Comparison of ENCODE assay signal across 8 cellular contexts in the genomic region with DNA sequence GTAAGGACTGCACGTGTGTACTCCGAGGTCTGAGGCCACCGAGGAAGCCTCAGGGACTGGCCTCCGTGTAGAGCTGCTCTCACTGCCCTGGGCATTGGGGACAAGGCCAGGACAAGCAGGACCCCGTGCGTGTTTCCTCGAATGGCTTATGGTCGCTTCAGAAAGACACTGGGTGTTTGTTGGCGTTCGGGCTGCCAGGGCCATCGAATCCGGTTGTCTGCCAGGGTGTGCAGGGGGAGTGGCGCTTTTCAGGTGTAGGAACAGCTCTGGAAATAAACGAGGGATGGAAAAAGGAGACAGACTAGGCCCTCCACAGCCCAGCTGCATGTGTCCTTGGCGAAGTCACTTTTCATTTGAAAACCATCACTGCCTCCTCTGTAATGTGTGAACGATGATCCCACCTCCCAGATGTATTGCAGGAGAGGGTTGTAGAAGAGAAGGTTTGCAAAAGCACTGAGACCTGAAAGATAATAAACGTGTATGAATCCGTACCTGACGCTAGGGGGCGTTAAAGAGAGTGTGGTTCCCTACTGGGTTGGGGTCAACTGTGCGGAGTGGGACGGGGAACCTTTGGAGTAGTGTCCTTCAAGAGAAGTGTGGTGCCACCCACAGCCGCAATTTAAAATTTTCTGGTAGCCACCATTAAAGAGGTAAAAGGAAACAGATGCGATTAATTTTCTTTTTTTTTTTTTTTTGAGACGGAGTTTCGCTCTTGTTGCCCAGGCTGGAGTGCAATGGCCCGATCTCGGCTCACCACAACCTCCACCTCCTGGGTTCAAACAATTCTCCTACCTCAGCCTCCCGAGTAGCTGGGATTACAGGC. TPM values are rescaled to one million over a fixed set of nuclear protein-coding genes. Genes with fewer than 3 reads are reported as not detected.
A peak's percentile ranks its signal among the peaks of the same experiment; 100 is the strongest.
DNase-seq lines count a peak whose midpoint lies in the region; ATAC-seq and TF ChIP-seq lines count a peak whose summit lies in the region.

No MANE protein-coding gene starts in this region.

- H3K9me3 ChIP-seq in OCI-LY3 (ENCODE audit: insufficient read depth, low read length) = no peaks in the 10 kb centered on the region
- H3K9me3 ChIP-seq in ascending aorta = no peaks in the 10 kb centered on the region

- H4K20me1 ChIP-seq in OCI-LY3 (ENCODE audit: insufficient read depth, low read length) = no peaks in the 10 kb centered on the region

- DNase-seq in A172 (ENCODE audit: low spot score) (peak; percentile 20), GM12864 (ENCODE audit: low read depth) (no peak), ascending aorta (ENCODE audit: low spot score in 2 of 2) (no peak), medulla oblongata (ENCODE audit: extremely low spot score) (peak; percentile 57), iPS-NIHi11 (ENCODE audit: low spot score) (no peak)

- TF ChIP-seq CTCF in GM12864 (IDR thresholded peaks at IDR 0.05; ENCODE audit: low read depth, low read length, missing control alignments) (peak; percentile 74), OCI-LY3 (IDR thresholded peaks at IDR 0.05; ENCODE audit: low read depth, low read length) (peak; percentile 75), ascending aorta (IDR thresholded peaks at IDR 0.05) (peak; percentile 14 to 26 (median 22))

- H3K9ac ChIP-seq in OCI-LY3 (ENCODE audit: low read length) = peak overlapping the region; percentile 58

- no peaks in the 10 kb centered on the region for H3K79me2 ChIP-seq in OCI-LY3 (ENCODE audit: low read length)

- H2AFZ ChIP-seq in OCI-LY3 (ENCODE audit: low read depth, low read length) = peak overlapping the region; percentile 93

- H3K36me3 ChIP-seq in OCI-LY3 (replicated peaks; ENCODE audit: low read depth, low read length) (no peaks in the 10 kb centered on the region), ascending aorta (no peaks in the 10 kb centered on the region)

- H3K4me3 ChIP-seq in GM12864 (ENCODE audit: low read depth, low read length) = no peak overlapping the region
- peak overlapping the region; percentile 78 for H3K4me3 ChIP-seq in OCI-LY3 (ENCODE audit: low read length)
- no peak overlapping the region for H3K4me3 ChIP-seq in ascending aorta

- H3K4me1 ChIP-seq in OCI-LY3 (ENCODE audit: low read length) (peaks cover 23% of the 10 kb centered on the region), ascending aorta (peaks cover 0 to 6% of the 10 kb centered on the region in 2 donors)

- H3K27ac ChIP-seq in OCI-LY3 (ENCODE audit: low read length) (no peak overlapping the region), ascending aorta (no peak overlapping the region)

- peak overlapping the region; percentile 71 for H3K4me2 ChIP-seq in OCI-LY3 (ENCODE audit: low read length)

- intact Hi-C loops in ascending aorta (cut with DNase I) = no loop called here

- no peak for ATAC-seq in HG02759 (IDR thresholded peaks at IDR 0.05; ENCODE audit: unreplicated experiment)
- ATAC-seq in HG03457 (IDR thresholded peaks at IDR 0.05; ENCODE audit: unreplicated experiment) = no peak

- H3K27me3 ChIP-seq in OCI-LY3 (ENCODE audit: low read depth, low read length) (peaks cover 6% of the 10 kb centered on the region; the same call in 1 of the 2 replicates), ascending aorta (no peaks in the 10 kb centered on the region)

RNA-seq across cellular contexts. Expression of a gene that starts 2.1 kb away (rescaled TPM):
- total RNA-seq in A172 (2014; rRNA removed; shearing (Covaris generic)) = not detected in 2 replicates
- not detected for total RNA-seq in ascending aorta

RNA-seq across cellular contexts. Expression of a gene that starts 11.2 kb away (rescaled TPM):
- total RNA-seq in A172 (2014; rRNA removed; shearing (Covaris generic)) = 21.0 and 22.4 TPM in 2 replicates
- total RNA-seq in ascending aorta = 49.8 TPM

RNA-seq across cellular contexts. Expression of a gene that starts 33.6 kb away (rescaled TPM):
- 2.1 and 4.6 TPM in 2 replicates for total RNA-seq in A172 (2014; rRNA removed; shearing (Covaris generic))
- 25.3 TPM for total RNA-seq in ascending aorta

RNA-seq across cellular contexts. Expression of a gene that starts 35.8 kb away (rescaled TPM):
- 113 and 115 TPM in 2 replicates for total RNA-seq in A172 (2014; rRNA removed; shearing (Covaris generic))
- 139 TPM for total RNA-seq in ascending aorta

RNA-seq across cellular contexts. Expression of a gene that starts 54.9 kb away (rescaled TPM):
- 0.53 and 1.6 TPM in 2 replicates for total RNA-seq in A172 (2014; rRNA removed; shearing (Covaris generic))
- 0.21 TPM for total RNA-seq in ascending aorta

Comparison
In these comparisons a context has a peak if more than half of its experiments do, and no peak if none do; other contexts are left out.
1. DNase-seq: peak in A172 (single experiment) and medulla oblongata (single experiment); none in GM12864 (single experiment), ascending aorta (0 of 2) and iPS-NIHi11 (single experiment).
2. CTCF ChIP-seq: peak in every context shown above with its lines; median percentile 75 in OCI-LY3; 74 in GM12864; 22 in ascending aorta.